In genomic region chr13:75934889-75935288, GRCh38 we compare ENCODE assay signal across 23 cellular contexts.
DNase-seq lines count a peak whose midpoint lies in the region; ATAC-seq and TF ChIP-seq lines count a peak whose summit lies in the region.
"Had no signal": no experiment of that assay in that cellular context is flagged by ENCODE, and none has a peak within 500 bp of the region (broad histone marks: within the 10 kb centered on the region; RNA-seq: fewer than 3 reads in every experiment).

No MANE protein-coding gene starts in this region.

- DNase-seq in AG08395 (ENCODE audit: low spot score), result peak; percentile 29
- DNase-seq in HS-27A (ENCODE audit: low read depth), result peak; percentile 12
- peak; percentile 61 for DNase-seq in astrocyte of the spinal cord (ENCODE audit: low read depth, low spot score)
- peak; percentile 44 for DNase-seq in glomerular visceral epithelial cell (ENCODE audit: extremely low spot score)
- DNase-seq in activated gamma-delta T cell treated with Interleukin-2 at 50 U/mL for 16 hours, result no peak
- DNase-seq in NCI-H187 (lab: John Stamatoyannopoulos, UW), result no peak
- DNase-seq in T-helper 9 cell, result no peak
- DNase-seq: activated CD4-positive, alpha-beta T cell treated with anti-CD3 and anti-CD28 coated beads for 1 hour; activated CD8-positive, alpha-beta memory T cell treated with anti-CD3 and anti-CD28 coated beads, Interleukin-2, amount 10 ng/mL, durations not matched to agents 7 days and 5 days; adrenal gland; CD8-positive, alpha-beta T cell; endodermal cell; H7; Karpas-422; NCI-H446; NK-92 treated with Interleukin-12 subunit alpha and Interleukin-12 subunit beta, amount 100 ng/mL, for 24 hours; psoas muscle; T1000; tibial artery had no signal

- no peak for TF ChIP-seq CTCF in astrocyte of the spinal cord (IDR thresholded peaks at IDR 0.05; ENCODE audit: low read depth, low read length)

- H3K4me3 ChIP-seq in astrocyte of the spinal cord (ENCODE audit: low read depth, low read length), result no peak overlapping the region
- H3K4me3 ChIP-seq: adrenal gland, psoas muscle, tibial artery had no signal

- ATAC-seq in GM18909 (IDR thresholded peaks at IDR 0.05; ENCODE audit: poor library complexity, unreplicated experiment), result no peak
- ATAC-seq: activated CD8-positive, alpha-beta memory T cell treated with anti-CD3 and anti-CD28 coated beads, Interleukin-2, amount 10 ng/mL, durations not matched to agents 7 days and 5 days; CD8-positive, alpha-beta T cell; foreskin keratinocyte; psoas muscle; SK-N-SH treated with all-trans-retinoic acid at 6 μM for 48 hours; stimulated activated memory B cell treated with anti-CD40 and anti-IgM and Interleukin-4, amounts not matched to agents 10 μg/mL and 1 μg/mL and 100 μg/mL, for 72 hours had no signal

- in situ Hi-C loops in astrocyte of the spinal cord (cut with HindIII; ENCODE audit: low sequenced_read_pairs), result no loop called here

Comparison
In these comparisons a context has a peak if more than half of its experiments do, and no peak if none do; other contexts are left out.
1. DNase-seq: peak in AG08395 (single experiment), HS-27A (single experiment), astrocyte of the spinal cord (single experiment) and glomerular visceral epithelial cell (single experiment); none in activated gamma-delta T cell treated with Interleukin-2 at 50 U/mL for 16 hours (single experiment), NCI-H187 (0 of 2) and T-helper 9 cell (single experiment).